In the genomic region with DNA sequence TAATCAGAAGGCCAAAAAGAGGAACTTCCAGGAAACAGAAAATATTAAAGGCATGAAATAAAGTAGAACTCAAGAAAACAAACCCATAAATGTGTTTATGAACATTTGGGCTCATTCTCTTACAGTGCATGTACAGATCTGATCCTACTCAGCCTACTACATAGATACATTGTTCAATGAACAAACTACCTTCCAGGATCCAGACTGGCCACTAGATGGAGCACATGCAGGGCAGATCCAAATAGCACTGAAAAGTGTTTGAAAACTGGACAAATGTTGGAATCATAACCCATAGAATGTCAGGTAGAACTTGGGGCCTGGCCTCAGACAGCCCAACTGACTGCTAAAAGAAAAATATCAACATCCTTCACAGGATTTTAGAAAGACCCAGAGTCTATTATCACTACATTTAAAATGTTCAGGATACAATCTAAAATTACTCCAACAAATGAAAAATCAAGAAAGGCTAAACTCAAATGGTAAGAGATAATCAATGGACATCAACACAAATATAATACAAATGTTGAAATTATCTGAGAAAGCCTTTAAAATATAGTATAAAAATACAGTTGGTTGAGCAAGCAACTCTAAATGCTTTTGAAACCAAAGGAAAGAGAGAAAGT, we compare ENCODE assay signal across 1 cellular context.
TF ChIP-seq lines count a peak whose summit lies in the region.

No MANE protein-coding gene starts in this region.

TF ChIP-seq in GM23338, 12 proteins besides CTCF, POLR2A, EP300 and RAD21 (continued from another document):
- TF ChIP-seq, protein P1, sequence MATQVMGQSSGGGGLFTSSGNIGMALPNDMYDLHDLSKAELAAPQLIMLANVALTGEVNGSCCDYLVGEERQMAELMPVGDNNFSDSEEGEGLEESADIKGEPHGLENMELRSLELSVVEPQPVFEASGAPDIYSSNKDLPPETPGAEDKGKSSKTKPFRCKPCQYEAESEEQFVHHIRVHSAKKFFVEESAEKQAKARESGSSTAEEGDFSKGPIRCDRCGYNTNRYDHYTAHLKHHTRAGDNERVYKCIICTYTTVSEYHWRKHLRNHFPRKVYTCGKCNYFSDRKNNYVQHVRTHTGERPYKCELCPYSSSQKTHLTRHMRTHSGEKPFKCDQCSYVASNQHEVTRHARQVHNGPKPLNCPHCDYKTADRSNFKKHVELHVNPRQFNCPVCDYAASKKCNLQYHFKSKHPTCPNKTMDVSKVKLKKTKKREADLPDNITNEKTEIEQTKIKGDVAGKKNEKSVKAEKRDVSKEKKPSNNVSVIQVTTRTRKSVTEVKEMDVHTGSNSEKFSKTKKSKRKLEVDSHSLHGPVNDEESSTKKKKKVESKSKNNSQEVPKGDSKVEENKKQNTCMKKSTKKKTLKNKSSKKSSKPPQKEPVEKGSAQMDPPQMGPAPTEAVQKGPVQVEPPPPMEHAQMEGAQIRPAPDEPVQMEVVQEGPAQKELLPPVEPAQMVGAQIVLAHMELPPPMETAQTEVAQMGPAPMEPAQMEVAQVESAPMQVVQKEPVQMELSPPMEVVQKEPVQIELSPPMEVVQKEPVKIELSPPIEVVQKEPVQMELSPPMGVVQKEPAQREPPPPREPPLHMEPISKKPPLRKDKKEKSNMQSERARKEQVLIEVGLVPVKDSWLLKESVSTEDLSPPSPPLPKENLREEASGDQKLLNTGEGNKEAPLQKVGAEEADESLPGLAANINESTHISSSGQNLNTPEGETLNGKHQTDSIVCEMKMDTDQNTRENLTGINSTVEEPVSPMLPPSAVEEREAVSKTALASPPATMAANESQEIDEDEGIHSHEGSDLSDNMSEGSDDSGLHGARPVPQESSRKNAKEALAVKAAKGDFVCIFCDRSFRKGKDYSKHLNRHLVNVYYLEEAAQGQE (IDR thresholded peaks at IDR 0.05; ENCODE audit: unreplicated experiment) = no peak
- no peak for TF ChIP-seq POLR2AphosphoS5 (IDR thresholded peaks at IDR 0.05; ENCODE audit: low read depth)
- TF ChIP-seq JUNB (IDR thresholded peaks at IDR 0.05; ENCODE audit: unreplicated experiment) = no peak
